In genomic region chr12:1836854-1837411, GRCh38 we compare ENCODE assay signal across 10 cellular contexts. TPM values are rescaled to one million over a fixed set of nuclear protein-coding genes. Genes with fewer than 3 reads are reported as not detected.
DNase-seq lines count a peak whose midpoint lies in the region; ATAC-seq and TF ChIP-seq lines count a peak whose summit lies in the region.
"Had no signal": no experiment of that assay in that cellular context is flagged by ENCODE, and none has a peak within 500 bp of the region (broad histone marks: within the 10 kb centered on the region; RNA-seq: fewer than 3 reads in every experiment).

No MANE protein-coding gene starts in this region.

- H3K9me2 ChIP-seq in GM23338 (ENCODE audit: insufficient read depth), result no peaks in the 10 kb centered on the region

- H3K79me2 ChIP-seq in GM23338 (replicated peaks; ENCODE audit: insufficient read depth), result no peaks in the 10 kb centered on the region

- peaks cover 13% of the 10 kb centered on the region for H3K27me3 Mint-ChIP-seq in GM23338 (ENCODE audit: insufficient read depth, low read depth, poor library complexity)

- H3K4me1 Mint-ChIP-seq in GM23338, result peaks cover 44% of the 10 kb centered on the region

- WGBS in sigmoid colon, 2 donors, result 64 to 76% methylated on average over 21 of the region's 21 CpGs
- WGBS in lower leg skin, 2 donors, result 46 to 61% methylated on average over 17 to 20 of the region's 21 CpGs

- DNase-seq in GM23338 (ENCODE audit: low spot score), result no peak
- no peak for DNase-seq in NT2/D1 (ENCODE audit: low read depth, low spot score)
- peak in 36 of 51 donors; percentile 11 to 83 (median 50) for DNase-seq in hypothalamus (lab: John Stamatoyannopoulos, UW)
- peak; percentile 50 for DNase-seq in sigmoid colon
- no peak for DNase-seq in ureter (ENCODE audit: low spot score)
- no peak for DNase-seq in lower leg skin (ENCODE audit: low spot score in 2 of 2)
- no peak for DNase-seq in activated T-cell treated with anti-CD3 and anti-CD28 coated beads, Interleukin-2, amount 50 U/mL, for 48 hours
- DNase-seq: activated CD4-positive, CD25-positive, alpha-beta regulatory T cell; DND-41; natural killer cell had no signal

- intact Hi-C loops in sigmoid colon (cut with DNase I) (no loop called here), lower leg skin (cut with DNase I; ENCODE audit: low total_unique reads) (no loop called here)

- no peaks in the 10 kb centered on the region for H3K36me3 ChIP-seq in GM23338 (ENCODE audit: insufficient read depth)
- H3K36me3 ChIP-seq in NT2/D1 (ENCODE audit: insufficient read depth, insufficient read length, low read length), result no peaks in the 10 kb centered on the region
- no peaks in the 10 kb centered on the region for H3K36me3 ChIP-seq in sigmoid colon

- H3K9ac ChIP-seq in NT2/D1 (ENCODE audit: insufficient read length, low read depth), result peak overlapping the region; percentile 2

- H3K4me3 Mint-ChIP-seq in GM23338, result no peak overlapping the region
- H3K4me3 Mint-ChIP-seq: natural killer cell had no signal

- no peak overlapping the region for H3K4me2 ChIP-seq in GM23338

- no peak for TF ChIP-seq POLR2A in sigmoid colon (IDR thresholded peaks at IDR 0.05)
- TF ChIP-seq POLR2A in lower leg skin (IDR thresholded peaks at IDR 0.05), result no peak

- 0 out of 2 replicates have a peak overlapping the region, but pooled peaks have one; percentile 43 for H2AFZ ChIP-seq in GM23338

- H3K36me3 Mint-ChIP-seq in GM23338 (ENCODE audit: low read depth), result no peaks in the 10 kb centered on the region
- H3K36me3 Mint-ChIP-seq: natural killer cell had no signal

- no peaks in the 10 kb centered on the region for H4K20me1 ChIP-seq in GM23338 (replicated peaks; ENCODE audit: insufficient read depth)

- TF ChIP-seq CTCF in GM23338 (conservative IDR thresholded peaks at IDR 0.05; ENCODE audit: low read depth in 2 of 2), result no peak
- no peak for TF ChIP-seq CTCF in sigmoid colon (IDR thresholded peaks at IDR 0.05)
- no peak for TF ChIP-seq CTCF in lower leg skin (IDR thresholded peaks at IDR 0.05)

- H3K9me3 ChIP-seq in NT2/D1 (ENCODE audit: insufficient read depth, low read length), result no peaks in the 10 kb centered on the region
- H3K9me3 ChIP-seq in sigmoid colon, result no peaks in the 10 kb centered on the region

- peak; percentile 70 for ATAC-seq in GM23338
- ATAC-seq: natural killer cell had no signal

- TF ChIP-seq EP300 in sigmoid colon (IDR thresholded peaks at IDR 0.05), result no peak

- H3K27ac Mint-ChIP-seq in GM23338, result no peak overlapping the region
- H3K27ac Mint-ChIP-seq: natural killer cell had no signal

- H3K4me3 ChIP-seq in GM23338 (no peak overlapping the region), NT2/D1 (ENCODE audit: insufficient read length, low read depth) (no peak overlapping the region), sigmoid colon (no peak overlapping the region), lower leg skin (ENCODE audit: low read depth, poor library complexity, severe bottlenecking) (no peak overlapping the region)

- H3F3A ChIP-seq in GM23338 (replicated peaks; ENCODE audit: low read depth), result no peaks in the 10 kb centered on the region

- H3K27ac ChIP-seq in GM23338 (ENCODE audit: low read depth), result no peak overlapping the region
- H3K27ac ChIP-seq in sigmoid colon, result no peak overlapping the region

- no peaks in the 10 kb centered on the region for H3K27me3 ChIP-seq in GM23338 (ENCODE audit: insufficient read depth)
- peaks cover 2% of the 10 kb centered on the region for H3K27me3 ChIP-seq in NT2/D1 (ENCODE audit: insufficient read depth, insufficient read length)
- H3K27me3 ChIP-seq in sigmoid colon, result peaks cover 0 to 5% (median 0%) of the 10 kb centered on the region in 3 donors

- H3K9me3 Mint-ChIP-seq in GM23338, result no peaks in the 10 kb centered on the region
- H3K9me3 Mint-ChIP-seq: natural killer cell had no signal

- H3K4me1 ChIP-seq in GM23338 (ENCODE audit: insufficient read depth) (peaks cover under 1% of the 10 kb centered on the region; the same call in 1 of the 2 replicates), NT2/D1 (ENCODE audit: insufficient read depth, insufficient read length) (peaks cover 24% of the 10 kb centered on the region), sigmoid colon (no peaks in the 10 kb centered on the region)

TF ChIP-seq in GM23338, 12 proteins besides CTCF, POLR2A, EP300 and RAD21:
- no peak for TF ChIP-seq ZNF331 (CRISPR knock-in tag; IDR thresholded peaks at IDR 0.05; ENCODE audit: low read depth)
- TF ChIP-seq REST (IDR thresholded peaks at IDR 0.05; ENCODE audit: unreplicated experiment), result no peak
TF ChIP-seq in GM23338: peak in this region for 0.

RNA-seq across cellular contexts. Expression of gene LRTM2, which starts 16.6 kb away (rescaled TPM):
- 0.12 TPM in 1 of 2 replicates, not detected in the other for total RNA-seq in GM23338 (2014; rRNA removed; shearing (Covaris generic))
- 0.08 TPM in 1 of 2 replicates, not detected in the other for polyA plus RNA-seq in GM23338 (2016; fragmentation: Nextera tagmentation; extraction: Ambion mirVana)
- total RNA-seq in sigmoid colon, result under 1 TPM in 1 of 4 donors, not detected in 3; 0.41 TPM
- polyA plus RNA-seq in sigmoid colon, result under 1 TPM in 1 of 3 donors, not detected in 2; 0.09 TPM
- not detected for total RNA-seq in ureter
- not detected for total RNA-seq in lower leg skin
- total RNA-seq: natural killer cell had no signal

Comparison
In these comparisons a context has a peak if more than half of its experiments do, and no peak if none do; other contexts are left out.
1. DNase-seq: peak in hypothalamus (36 of 51) and sigmoid colon (single experiment); none in GM23338 (single experiment), NT2/D1 (single experiment), ureter (single experiment), lower leg skin (0 of 2) and activated T-cell treated with anti-CD3 and anti-CD28 coated beads, Interleukin-2, amount 50 U/mL, for 48 hours (0 of 2).